Comparison of ENCODE assay signal across 10 cellular contexts in the genomic region with DNA sequence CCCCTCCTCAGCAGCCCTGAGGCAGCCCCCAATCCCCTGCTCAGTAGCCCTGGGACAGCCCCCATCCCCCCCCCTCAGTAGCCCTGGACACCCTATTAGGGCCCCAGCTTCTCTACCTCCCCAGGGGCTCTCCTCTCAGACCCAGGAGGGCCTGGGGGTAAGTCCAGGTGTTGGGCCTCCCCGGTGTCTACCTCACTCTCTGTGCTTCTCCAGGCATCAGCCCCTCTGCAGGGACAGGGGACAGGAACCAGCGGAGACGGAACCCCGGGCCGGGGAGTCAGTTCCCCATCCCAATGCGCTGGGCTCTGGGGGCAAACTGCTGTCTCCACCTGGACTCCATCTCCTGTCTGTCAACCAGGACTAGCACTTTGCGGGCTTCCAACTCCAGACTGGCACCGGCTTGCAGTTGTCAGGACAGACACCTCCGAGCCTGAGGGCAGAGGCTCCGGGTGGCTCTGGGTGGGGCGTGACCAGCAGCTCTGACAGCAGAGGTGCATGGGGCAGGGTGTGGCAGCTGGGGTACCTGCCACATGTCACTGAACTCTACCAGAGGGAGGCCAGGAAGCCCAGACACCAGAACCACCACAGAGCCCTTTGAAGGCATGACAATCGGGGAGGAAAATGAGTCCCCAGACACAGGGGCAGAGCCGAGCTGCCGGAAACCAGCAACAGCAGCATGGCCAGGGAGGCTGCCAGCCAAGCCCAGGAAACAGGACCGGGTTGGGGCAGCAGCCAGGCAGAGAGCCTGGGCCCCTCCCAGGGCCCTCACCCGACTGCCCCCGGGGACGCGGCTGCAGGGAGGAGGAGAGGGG. TPM values are rescaled to one million over a fixed set of nuclear protein-coding genes. Genes with fewer than 3 reads are reported as not detected.
DNase-seq lines count a peak whose midpoint lies in the region; ATAC-seq, FAIRE-seq and TF ChIP-seq lines count a peak whose summit lies in the region.
"Had no signal": no experiment of that assay in that cellular context is flagged by ENCODE, and none has a peak within 500 bp of the region (broad histone marks: within the 10 kb centered on the region; RNA-seq: fewer than 3 reads in every experiment).

No MANE protein-coding gene starts in this region.

- no peak for TF ChIP-seq CTCF in foreskin keratinocyte (conservative IDR thresholded peaks at IDR 0.05)

- no peaks in the 10 kb centered on the region for H3K4me1 ChIP-seq in foreskin keratinocyte

- H3K4me1 Mint-ChIP-seq in activated CD8-positive, alpha-beta T cell treated with anti-CD3 and anti-CD28 coated beads, Interleukin-2, amount 10 ng/mL, durations not matched to agents 7 days and 5 days (ENCODE audit: low read depth), result peaks cover 14% of the 10 kb centered on the region

- H3K27ac ChIP-seq in foreskin keratinocyte, result no peak overlapping the region
- H3K27ac ChIP-seq: left lung had no signal

- no peak for FAIRE-seq in HTR-8/SVneo (lab: Jason Lieb, UNC)

- ATAC-seq in activated CD8-positive, alpha-beta T cell treated with anti-CD3 and anti-CD28 coated beads, Interleukin-2, amount 10 ng/mL, durations not matched to agents 7 days and 5 days, result peak; percentile 95
- peak; percentile 10 for ATAC-seq in foreskin keratinocyte
- ATAC-seq: left lung had no signal

- H3K36me3 Mint-ChIP-seq in activated CD8-positive, alpha-beta T cell treated with anti-CD3 and anti-CD28 coated beads, Interleukin-2, amount 10 ng/mL, durations not matched to agents 7 days and 5 days (ENCODE audit: low read depth), result no peaks in the 10 kb centered on the region

- CTCF ChIA-PET in activated CD8-positive, alpha-beta T cell treated with anti-CD3 and anti-CD28 coated beads, Interleukin-2, amount 10 ng/mL, durations not matched to agents 7 days and 5 days (lab: Charles Lee), result interaction anchor here (1.4 to 1.5 kb wide), 2 partner anchors 12 to 144 kb away, joined by 3 to 4 read pairs; no protein-coding TSS in a partner anchor

- H3K27ac Mint-ChIP-seq in activated CD8-positive, alpha-beta T cell treated with anti-CD3 and anti-CD28 coated beads, Interleukin-2, amount 10 ng/mL, durations not matched to agents 7 days and 5 days, result peak overlapping the region; percentile 86
- H3K27ac Mint-ChIP-seq: dendritic cell treated with granulocyte-macrophage colony-stimulating factor and Interleukin-4, amounts not matched to agents 40 ng/mL and 50 ng/mL, for 4 days had no signal

- no peaks in the 10 kb centered on the region for H3K9me3 Mint-ChIP-seq in activated CD8-positive, alpha-beta T cell treated with anti-CD3 and anti-CD28 coated beads, Interleukin-2, amount 10 ng/mL, durations not matched to agents 7 days and 5 days (ENCODE audit: insufficient read depth)
- H3K9me3 Mint-ChIP-seq: dendritic cell treated with granulocyte-macrophage colony-stimulating factor and Interleukin-4, amounts not matched to agents 40 ng/mL and 50 ng/mL, for 4 days had no signal

- peaks cover 24% of the 10 kb centered on the region for H3K27me3 ChIP-seq in foreskin keratinocyte

- H3K27me3 Mint-ChIP-seq in activated CD8-positive, alpha-beta T cell treated with anti-CD3 and anti-CD28 coated beads, Interleukin-2, amount 10 ng/mL, durations not matched to agents 7 days and 5 days (ENCODE audit: low read depth), result no peaks in the 10 kb centered on the region

- peak overlapping the region; percentile 51 for H3K4me3 Mint-ChIP-seq in activated CD8-positive, alpha-beta T cell treated with anti-CD3 and anti-CD28 coated beads, Interleukin-2, amount 10 ng/mL, durations not matched to agents 7 days and 5 days
- H3K4me3 Mint-ChIP-seq: dendritic cell treated with granulocyte-macrophage colony-stimulating factor and Interleukin-4, amounts not matched to agents 40 ng/mL and 50 ng/mL, for 4 days had no signal

- POLR2A ChIA-PET in activated CD8-positive, alpha-beta T cell treated with anti-CD3 and anti-CD28 coated beads, Interleukin-2, amount 10 ng/mL, durations not matched to agents 7 days and 5 days (lab: Charles Lee), result interaction anchor here (0.6 kb wide), 1 partner anchor 107 kb away, joined by 3 read pairs; no protein-coding TSS in a partner anchor

- peak; percentile 48 for DNase-seq in NCI-H2171 treated with DMSO at 0.1 percent for 48 hours (lab: John Stamatoyannopoulos, UW)
- DNase-seq in NCI-H2171 (lab: John Stamatoyannopoulos, UW), result no peak
- peak; percentile 80 for DNase-seq in activated CD8-positive, alpha-beta T cell treated with anti-CD3 and anti-CD28 coated beads, Interleukin-2, amount 10 ng/mL, durations not matched to agents 7 days and 5 days
- DNase-seq in foreskin keratinocyte, result no peak
- peak; percentile 32 to 81 (median 64) for DNase-seq in stimulated activated naive CD4-positive, alpha-beta T cell (lab: John Stamatoyannopoulos, UW)
- no peak for DNase-seq in CD1c-positive myeloid dendritic cell (ENCODE audit: extremely low spot score)
- no peak for DNase-seq in NCI-H1092 (lab: John Stamatoyannopoulos, UW)
- no peak for DNase-seq in HTR-8/SVneo (ENCODE audit: insufficient read length, low spot score)

RNA-seq across cellular contexts. Expression of a gene that starts 17.7 kb away (rescaled TPM):
- total RNA-seq in activated CD8-positive, alpha-beta T cell treated with anti-CD3 and anti-CD28 coated beads, Interleukin-2, amount 10 ng/mL, durations not matched to agents 7 days and 5 days, result 10 to 100 TPM; 29.3 to 31.9 TPM
- total RNA-seq in foreskin keratinocyte, result 58.0 and 58.8 TPM in 2 replicates
- polyA plus RNA-seq in foreskin keratinocyte, result 56.9 and 58.6 TPM in 2 replicates

Comparison
In these comparisons a context has a peak if more than half of its experiments do, and no peak if none do; other contexts are left out.
1. DNase-seq: peak in NCI-H2171 treated with DMSO at 0.1 percent for 48 hours (single experiment), activated CD8-positive, alpha-beta T cell treated with anti-CD3 and anti-CD28 coated beads, Interleukin-2, amount 10 ng/mL, durations not matched to agents 7 days and 5 days (single experiment) and stimulated activated naive CD4-positive, alpha-beta T cell (6 of 6); none in NCI-H2171 (single experiment), foreskin keratinocyte (0 of 2), CD1c-positive myeloid dendritic cell (single experiment), NCI-H1092 (single experiment) and HTR-8/SVneo (single experiment).